Comparison of ENCODE assay signal across 14 cellular contexts in genomic region chr19:56123492-56123891, GRCh38. TPM values are rescaled to one million over a fixed set of nuclear protein-coding genes. Genes with fewer than 3 reads are reported as not detected.
"Had no signal": no experiment of that assay in that cellular context is flagged by ENCODE, and none has a peak within 500 bp of the region (broad histone marks: within the 10 kb centered on the region; RNA-seq: fewer than 3 reads in every experiment).

No MANE protein-coding gene starts in this region.

RNA-seq across cellular contexts. Expression of gene GALP, which starts 52.3 kb away (rescaled TPM):
- total RNA-seq: activated CD8-positive, alpha-beta memory T cell treated with anti-CD3 and anti-CD28 coated beads for 36 hours; activated CD8-positive, alpha-beta T cell treated with anti-CD3 and anti-CD28 coated beads for 36 hours; activated naive CD8-positive, alpha-beta T cell treated with anti-CD3 and anti-CD28 coated beads for 36 hours; activated T-cell treated with anti-CD3 and anti-CD28 coated beads, Interleukin-2, amount 50 U/mL, for 72 hours; activated T-helper 2 cell treated with anti-CD3 and anti-CD28 coated beads, Interferon-gamma antibody, Interleukin-2, Interleukin-4, amounts not matched to agents 10 μg/mL and 5 μg/mL and 100 μg/mL, durations not matched to agents 14 hours and 24 hours and 36 hours; ascending aorta; body of pancreas; bronchial epithelial cell; K562; M059J; PC-3; Right ventricle myocardium inferior; SK-MEL-5 had no signal
- polyA plus RNA-seq: adipose tissue, K562 had no signal
